Comparison of ENCODE assay signal across 8 cellular contexts in the genomic region with DNA sequence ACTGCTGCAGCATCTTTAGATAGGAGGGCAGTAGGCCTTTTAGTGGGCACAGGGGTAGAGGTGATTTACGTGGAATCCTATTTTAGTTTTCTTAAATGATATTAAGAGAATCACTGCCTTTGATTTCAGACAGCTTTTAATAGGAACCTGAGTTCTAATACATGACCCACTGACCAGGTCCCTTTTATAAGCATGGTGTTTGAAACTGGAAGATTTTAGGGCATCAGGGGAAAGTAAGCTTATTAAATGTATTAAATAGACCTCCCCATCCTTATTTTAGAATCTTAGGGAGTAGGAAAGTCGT. TPM values are rescaled to one million over a fixed set of nuclear protein-coding genes. Genes with fewer than 3 reads are reported as not detected.
DNase-seq lines count a peak whose midpoint lies in the region; ATAC-seq and TF ChIP-seq lines count a peak whose summit lies in the region.

No MANE protein-coding gene starts in this region.

- CTCF ChIA-PET in activated CD4-positive, alpha-beta memory T cell treated with anti-CD3 and anti-CD28 coated beads for 36 hours (lab: Charles Lee) = interaction anchor here (1.2 to 5.0 kb wide), 8 partner anchors 11 to 69 kb away, joined by 3 to 74 read pairs (median 6); partner anchors contain the start of genes CASC3 and MED24

- no peak for TF ChIP-seq CTCF in GM20000 (IDR thresholded peaks at IDR 0.05; ENCODE audit: extremely low read depth, missing control alignments)

- H3K27me3 Mint-ChIP-seq in activated CD4-positive, alpha-beta memory T cell treated with anti-CD3 and anti-CD28 coated beads for 36 hours = no peaks in the 10 kb centered on the region

- H3K4me3 ChIP-seq in H7 (ENCODE audit: insufficient read depth, low read depth, low read length) (peak overlapping the region; percentile 93), right cardiac atrium (ENCODE audit: low read length) (peak overlapping the region; percentile 69), skeletal muscle tissue (ENCODE audit: low read length in 3 of 3) (peak overlapping the region; percentile 95 to 98 (median 95))

- DNase-seq in H7 (no peak), right cardiac atrium (no peak), AG20443 (ENCODE audit: low spot score) (no peak), NCI-H146 treated with DMSO at 0.1 percent for 48 hours (lab: John Stamatoyannopoulos, UW; ENCODE audit: unreplicated experiment) (no peak), GM20000 (ENCODE audit: low spot score) (no peak)
- DNase-seq in activated CD4-positive, alpha-beta memory T cell treated with anti-CD3 and anti-CD28 coated beads for 36 hours = no peak

- H3K27ac ChIP-seq in right cardiac atrium (ENCODE audit: low read length) = peak overlapping the region; percentile 85
- peak overlapping the region; percentile 91 for H3K27ac ChIP-seq in skeletal muscle tissue (ENCODE audit: low read depth, low read length)

- no peaks in the 10 kb centered on the region for H3K9me3 Mint-ChIP-seq in activated CD4-positive, alpha-beta memory T cell treated with anti-CD3 and anti-CD28 coated beads for 36 hours

- H3K4me1 ChIP-seq in right cardiac atrium (ENCODE audit: control insufficient read depth, insufficient read depth, low read length) (no peaks in the 10 kb centered on the region), skeletal muscle tissue (ENCODE audit: control insufficient read depth in 3 of 3, insufficient read depth in 3 of 3, low read length in 3 of 3) (peaks cover 20 to 32% (median 25%) of the 10 kb centered on the region in 3 donors)

- peaks cover 23% of the 10 kb centered on the region for H3K36me3 Mint-ChIP-seq in activated CD4-positive, alpha-beta memory T cell treated with anti-CD3 and anti-CD28 coated beads for 36 hours

- H3K27ac Mint-ChIP-seq in activated CD4-positive, alpha-beta memory T cell treated with anti-CD3 and anti-CD28 coated beads for 36 hours = peak overlapping the region; percentile 93

- H3K36me3 ChIP-seq in H7 (replicated peaks; ENCODE audit: control insufficient read depth, insufficient read depth, low read length) (peaks cover 6% of the 10 kb centered on the region), skeletal muscle tissue (ENCODE audit: control insufficient read depth in 3 of 3, insufficient read depth in 3 of 3, low read length in 3 of 3) (peaks cover 12 to 19% (median 15%) of the 10 kb centered on the region in 3 donors)

- intact Hi-C loops in activated CD4-positive, alpha-beta memory T cell treated with anti-CD3 and anti-CD28 coated beads for 36 hours (cut with micrococcal nuclease) = loop anchor here (1.0 kb wide), 1 partner anchor 17 kb away; the partner anchor contains the start of gene CASC3
- intact Hi-C loops in right cardiac atrium (cut with DNase I) = no loop called here

- H3K9ac ChIP-seq in skeletal muscle tissue (ENCODE audit: low read depth in 1 of 3, low read length in 3 of 3) = peak overlapping the region; percentile 91 to 98 (median 94)

- peak overlapping the region; percentile 97 for H3K4me3 Mint-ChIP-seq in activated CD4-positive, alpha-beta memory T cell treated with anti-CD3 and anti-CD28 coated beads for 36 hours

- 0% methylated on average over 2 of the region's 2 CpGs for WGBS in right cardiac atrium

- H3K4me1 Mint-ChIP-seq in activated CD4-positive, alpha-beta memory T cell treated with anti-CD3 and anti-CD28 coated beads for 36 hours (ENCODE audit: low read depth) = peaks cover 21% of the 10 kb centered on the region

- H3K27me3 ChIP-seq in H7 (ENCODE audit: control insufficient read depth, insufficient read depth, low read length) (no peaks in the 10 kb centered on the region), right cardiac atrium (ENCODE audit: control insufficient read depth, insufficient read depth) (no peaks in the 10 kb centered on the region), skeletal muscle tissue (ENCODE audit: control insufficient read depth in 3 of 3, insufficient read depth in 3 of 3, low read length in 3 of 3) (no peaks in the 10 kb centered on the region)

- POLR2A ChIA-PET in activated CD4-positive, alpha-beta memory T cell treated with anti-CD3 and anti-CD28 coated beads for 36 hours (lab: Charles Lee) = interaction anchor here (0.6 to 2.8 kb wide), 10 partner anchors 9 to 95 kb away, joined by 4 to 23 read pairs (median 6); partner anchors contain the start of genes CASC3, NR1D1, RAPGEFL1 and WIPF2

- ATAC-seq in right cardiac atrium (no peak), GM21786 (IDR thresholded peaks at IDR 0.05; ENCODE audit: unreplicated experiment) (no peak)

- H3K9me3 ChIP-seq in right cardiac atrium (ENCODE audit: control insufficient read depth, low read length) (no peaks in the 10 kb centered on the region), skeletal muscle tissue (ENCODE audit: control insufficient read depth in 3 of 3, low read length in 3 of 3) (no peaks in the 10 kb centered on the region)

RNA-seq across cellular contexts. Expression of gene MSL1, which starts 2.0 kb away (rescaled TPM):
- 44.2 and 70.0 TPM in 2 replicates for total RNA-seq in H7 (2014; rRNA removed; shearing (Covaris generic))
- 10 to 100 TPM; 77.9 to 80.6 TPM for total RNA-seq in activated CD4-positive, alpha-beta memory T cell treated with anti-CD3 and anti-CD28 coated beads for 36 hours
- 10 to 100 TPM; 53.6 to 57.3 (median 55.2) TPM for total RNA-seq in right cardiac atrium
- 44.8 TPM for polyA plus RNA-seq in right cardiac atrium
- total RNA-seq in skeletal muscle tissue = 53.8 TPM

RNA-seq across cellular contexts. Expression of gene CASC3, which starts 16.6 kb away (rescaled TPM):
- total RNA-seq in H7 (2014; rRNA removed; shearing (Covaris generic)) = 55.4 and 76.0 TPM in 2 replicates
- total RNA-seq in activated CD4-positive, alpha-beta memory T cell treated with anti-CD3 and anti-CD28 coated beads for 36 hours = 100 to 1,000 TPM in 1 of 2 experiments, 10 to 100 TPM in 1; 96.1 to 102 TPM
- total RNA-seq in right cardiac atrium (10 to 100 TPM; 50.2 to 56.7 (median 50.7) TPM), skeletal muscle tissue (21.4 TPM)
- 23.4 TPM for polyA plus RNA-seq in right cardiac atrium

RNA-seq across cellular contexts. Expression of gene NR1D1, which starts 23.4 kb away (rescaled TPM):
- total RNA-seq in H7 (2014; rRNA removed; shearing (Covaris generic)) = 1.8 and 3.4 TPM in 2 replicates
- total RNA-seq in activated CD4-positive, alpha-beta memory T cell treated with anti-CD3 and anti-CD28 coated beads for 36 hours = 1 to 10 TPM; 6.7 to 7.3 TPM
- total RNA-seq in right cardiac atrium = 10 to 100 TPM; 10.2 to 25.1 (median 18.8) TPM
- polyA plus RNA-seq in right cardiac atrium = 12.3 TPM
- 1.0 TPM for total RNA-seq in skeletal muscle tissue

RNA-seq across cellular contexts. Expression of gene RAPGEFL1, which starts 53.5 kb away (rescaled TPM):
- 3.9 and 5.4 TPM in 2 replicates for total RNA-seq in H7 (2014; rRNA removed; shearing (Covaris generic))
- 1 to 10 TPM; 4.9 to 6.1 TPM for total RNA-seq in activated CD4-positive, alpha-beta memory T cell treated with anti-CD3 and anti-CD28 coated beads for 36 hours
- total RNA-seq in right cardiac atrium (1 to 10 TPM; 2.7 to 5.6 (median 4.1) TPM), skeletal muscle tissue (1.0 TPM)
- polyA plus RNA-seq in right cardiac atrium = 3.8 TPM
